Comparison of ENCODE assay signal across 1 cellular context in genomic region chr3:197733042-197733441, GRCh38.
TF ChIP-seq lines count a peak whose summit lies in the region.

No MANE protein-coding gene starts in this region.

TF ChIP-seq in GM12878, 131 proteins besides CTCF, POLR2A, EP300 and RAD21:
- TF ChIP-seq POLR2AphosphoS2 (IDR thresholded peaks at IDR 0.05; ENCODE audit: low read depth, low read length) (no peak), ASH2L (IDR thresholded peaks at IDR 0.05; ENCODE audit: borderline replicate concordance, low read depth) (no peak), FOS (IDR thresholded peaks at IDR 0.05; ENCODE audit: borderline replicate concordance, extremely low read depth, insufficient read length) (no peak), TARDBP (IDR thresholded peaks at IDR 0.05; ENCODE audit: borderline replicate concordance) (no peak), CUX1 (IDR thresholded peaks at IDR 0.05; ENCODE audit: insufficient replicate concordance, low read depth, low read length) (no peak)
